Comparison of ENCODE assay signal across 8 cellular contexts in the genomic region with DNA sequence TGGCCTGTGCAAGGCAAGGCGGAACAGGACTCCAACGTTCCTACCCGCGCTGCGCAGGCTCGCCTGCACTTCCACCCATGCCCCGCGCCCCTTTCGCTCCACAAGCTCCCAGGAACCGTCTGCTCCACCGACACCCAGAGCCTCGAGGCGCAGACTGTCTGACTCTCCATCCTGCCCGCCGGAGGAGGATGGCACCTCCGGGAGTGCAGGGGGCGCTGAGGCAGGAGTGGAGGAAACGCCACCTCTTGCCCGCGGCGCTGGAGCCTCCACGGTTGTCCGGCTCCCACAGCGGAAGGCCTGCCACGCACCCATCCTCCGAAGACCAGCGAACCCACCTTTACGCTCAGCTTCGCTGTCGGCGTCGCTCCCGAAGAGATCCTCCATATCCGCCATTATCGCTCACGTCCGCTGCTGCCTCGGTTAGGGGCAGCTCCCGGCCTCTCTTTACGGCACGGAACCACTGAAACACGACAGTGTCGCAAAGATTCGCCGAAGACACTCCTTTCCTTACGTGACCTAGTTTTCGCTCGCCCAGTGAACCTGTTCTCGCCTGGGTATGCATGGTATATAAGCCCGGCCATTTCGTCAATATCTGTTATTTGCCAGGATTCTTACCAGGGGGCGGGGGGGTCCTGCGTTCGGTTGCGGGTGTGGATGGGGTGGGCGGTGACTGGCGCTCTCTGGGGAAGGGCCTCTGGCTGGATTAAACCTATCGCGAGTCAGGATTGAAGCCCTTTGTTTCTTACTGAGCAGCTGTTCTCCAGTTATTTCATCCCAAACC. TPM values are rescaled to one million over a fixed set of nuclear protein-coding genes. Genes with fewer than 3 reads are reported as not detected.
DNase-seq lines count a peak whose midpoint lies in the region; ATAC-seq and TF ChIP-seq lines count a peak whose summit lies in the region.

Gene LEO1 (minus strand): TSS at position 426 of the 781 bp plus-strand sequence. CDS start 33 bp downstream, at position 393.

- DNase-seq in GM10248 (ENCODE audit: extremely low spot score): peak; percentile 95
- DNase-seq in NB4 (ENCODE audit: low read depth): peak; percentile 98
- peak; percentile 87 for DNase-seq in SK-N-MC (ENCODE audit: low read depth, low spot score)
- peak; percentile 84 for DNase-seq in activated naive CD4-positive, alpha-beta T cell treated with anti-CD3 and anti-CD28 coated beads, Interleukin-2, amount 50 U/mL, for 16 hours
- DNase-seq in glomerular visceral epithelial cell (ENCODE audit: extremely low spot score): peak; percentile 96
- DNase-seq in osteoblast (ENCODE audit: insufficient read length, low spot score, missing footprints): peak; percentile 98
- peak; percentile 71 for DNase-seq in thoracic aorta (ENCODE audit: low spot score)

- H3K27me3 ChIP-seq in osteoblast (ENCODE audit: insufficient read depth, low read length) (no peaks in the 10 kb centered on the region), thoracic aorta (replicated peaks; ENCODE audit: insufficient read depth) (no peaks in the 10 kb centered on the region)

- CTCF ChIA-PET in GM10248 (lab: Yijun Ruan, JAX): interaction anchor here (0.8 to 3.2 kb wide), 13 partner anchors 10 to 256 kb away, joined by 3 to 23 read pairs (median 4); no protein-coding TSS in a partner anchor

- H3K27ac ChIP-seq in SK-N-MC (peak within 1 kb of the TSS; percentile 91), osteoblast (ENCODE audit: low read depth, low read length) (peak within 1 kb of the TSS; percentile 90), thoracic aorta (peak within 1 kb of the TSS; percentile 73 to 81)

- H3K36me3 ChIP-seq in SK-N-MC (ENCODE audit: insufficient read depth, low read length): peaks cover 10% of the 10 kb centered on the region
- H3K36me3 ChIP-seq in osteoblast (ENCODE audit: insufficient read depth, low read length): peaks cover 3% of the 10 kb centered on the region
- H3K36me3 ChIP-seq in thoracic aorta: no peaks in the 10 kb centered on the region

- peak; percentile 78 for ATAC-seq in HG02571 (IDR thresholded peaks at IDR 0.05; ENCODE audit: unreplicated experiment)
- peak; percentile 98 for ATAC-seq in thoracic aorta (ENCODE audit: insufficient number of reproducible peaks, low FRiP score, low read depth)

- H3K4me2 ChIP-seq in osteoblast (ENCODE audit: insufficient read depth, low read length): peak within 1 kb of the TSS; percentile 94

- POLR2A ChIA-PET in GM10248 (lab: Yijun Ruan, JAX): no interaction called here

- H3K79me2 ChIP-seq in osteoblast (ENCODE audit: insufficient read depth, low read length): peaks cover 51% of the 10 kb centered on the region

- H3K4me1 ChIP-seq in osteoblast (ENCODE audit: insufficient read depth, low read length) (peaks cover 13% of the 10 kb centered on the region), thoracic aorta (ENCODE audit: control insufficient read depth in 1 of 2, low read depth in 2 of 2) (peaks cover 7 to 8% of the 10 kb centered on the region in 2 donors)

- H4K20me1 ChIP-seq in osteoblast (ENCODE audit: insufficient read depth, low read length): no peaks in the 10 kb centered on the region

- H2AFZ ChIP-seq in osteoblast (ENCODE audit: low read length): peak within 1 kb of the TSS; percentile 100

- H3K9me3 ChIP-seq in SK-N-MC (ENCODE audit: low read depth, low read length): no peaks in the 10 kb centered on the region
- H3K9me3 ChIP-seq in osteoblast (ENCODE audit: low read depth, low read length): no peaks in the 10 kb centered on the region
- peaks cover 8% of the 10 kb centered on the region for H3K9me3 ChIP-seq in thoracic aorta

- H3K4me3 ChIP-seq in NB4 (ENCODE audit: low read depth, low read length): peak within 1 kb of the TSS; percentile 100
- peak within 1 kb of the TSS; percentile 87 for H3K4me3 ChIP-seq in SK-N-MC
- H3K4me3 ChIP-seq in osteoblast (ENCODE audit: insufficient read depth, low read length): peak within 1 kb of the TSS; percentile 100
- H3K4me3 ChIP-seq in thoracic aorta: peak within 1 kb of the TSS; percentile 79

- peak; percentile 29 for TF ChIP-seq CTCF in GM10248 (IDR thresholded peaks at IDR 0.05; ENCODE audit: control extremely low read depth, extremely low read depth, low read depth, missing control alignments)
- TF ChIP-seq CTCF in NB4 (IDR thresholded peaks at IDR 0.05; ENCODE audit: low read depth, low read length): peak; percentile 31
- peak; percentile 31 for TF ChIP-seq CTCF in osteoblast (IDR thresholded peaks at IDR 0.05; ENCODE audit: extremely low read depth, low read depth, low read length)
- TF ChIP-seq CTCF in thoracic aorta (IDR thresholded peaks at IDR 0.05): peak; percentile 41

- TF ChIP-seq POLR2A in NB4 (IDR thresholded peaks at IDR 0.05; ENCODE audit: extremely low read depth, insufficient read length): peak; percentile 93

- peak within 1 kb of the TSS; percentile 91 for H3K9ac ChIP-seq in SK-N-MC (ENCODE audit: insufficient read length)

RNA-seq across cellular contexts. Expression of gene LEO1, which starts in this region (rescaled TPM):
- total RNA-seq in osteoblast: 15.6 and 16.3 TPM in 2 replicates
- 10 to 100 TPM; 10.8 to 12.7 TPM for total RNA-seq in thoracic aorta

Comparison
In these comparisons a context has a peak if more than half of its experiments do, and no peak if none do; other contexts are left out.
1. Peak in every context shown above with its lines: DNase-seq, ATAC-seq, H3K4me3 ChIP-seq and H3K27ac ChIP-seq.